In genomic region chr1:3989465-3989864, GRCh38 we compare ENCODE assay signal across 35 cellular contexts.
"Had no signal": no experiment of that assay in that cellular context is flagged by ENCODE, and none has a peak within 500 bp of the region (broad histone marks: within the 10 kb centered on the region; RNA-seq: fewer than 3 reads in every experiment).

No MANE protein-coding gene starts in this region.

- H3K27ac ChIP-seq: KMS-11 had no signal

- H3K4me3 ChIP-seq: MG63 had no signal

- H3K27me3 ChIP-seq: MG63 had no signal

- H3K9me3 ChIP-seq: MG63 had no signal

- H3K4me2 ChIP-seq: KMS-11 had no signal

- H3K9ac ChIP-seq: KMS-11 had no signal

- H3K36me3 ChIP-seq: MG63 had no signal

- DNase-seq: Karpas-422, Kasumi-1, MG63, MM.1S, MV-4-11, NCI-H1048, NCI-H1092, NCI-H1092 treated with DMSO at 0.1 percent for 48 hours, NCI-H1105, NCI-H1105 treated with DMSO at 0.1 percent for 48 hours, NCI-H1417, NCI-H1417 treated with DMSO at 0.1 percent for 48 hours, NCI-H1436, NCI-H1436 treated with DMSO at 0.1 percent for 48 hours, NCI-H146, NCI-H1694, NCI-H1694 treated with DMSO at 0.1 percent for 48 hours, NCI-H187, NCI-H187 treated with DMSO at 0.1 percent for 48 hours, NCI-H1930, NCI-H2029, NCI-H2029 treated with DMSO at 0.1 percent for 48 hours, NCI-H2081, NCI-H2081 treated with DMSO at 0.1 percent for 48 hours, NCI-H2107, NCI-H2171, NCI-H2171 treated with DMSO at 0.1 percent for 48 hours, NCI-H2227 treated with DMSO at 0.1 percent for 48 hours, NCI-H226, NCI-H345, NCI-H446, NCI-H446 treated with DMSO at 0.1 percent for 48 hours, NCI-H510A, NCI-H510A treated with DMSO at 0.1 percent for 48 hours had no signal
